Comparison of ENCODE assay signal across 23 cellular contexts in the genomic region with DNA sequence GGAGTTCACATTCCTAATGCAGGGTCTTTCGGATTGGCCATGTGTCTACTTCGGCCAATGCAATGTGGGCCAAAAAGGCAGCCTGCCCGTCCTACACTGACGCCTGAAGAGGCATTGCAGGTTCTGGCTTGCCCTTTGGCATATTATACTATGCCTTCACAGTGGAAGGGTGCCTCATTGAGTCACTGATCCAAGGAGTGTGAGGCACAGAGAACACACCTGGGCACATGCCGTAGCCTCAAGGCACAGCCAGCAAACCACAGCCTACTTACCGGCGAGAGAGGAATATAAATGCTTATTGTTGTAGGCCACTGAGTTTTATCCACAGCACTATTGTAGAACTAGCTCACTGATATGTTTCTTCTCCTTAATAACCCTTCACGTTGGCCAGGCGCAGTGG.
DNase-seq lines count a peak whose midpoint lies in the region; ATAC-seq, FAIRE-seq and TF ChIP-seq lines count a peak whose summit lies in the region.
"Had no signal": no experiment of that assay in that cellular context is flagged by ENCODE, and none has a peak within 500 bp of the region (broad histone marks: within the 10 kb centered on the region; RNA-seq: fewer than 3 reads in every experiment).

No MANE protein-coding gene starts in this region.

- in situ Hi-C loops in mammary epithelial cell (cut with MboI; ENCODE audit: low sequenced_read_pairs in 2 of 2) = no loop called here

- H4K20me1 ChIP-seq in mammary epithelial cell (ENCODE audit: insufficient read depth, low read length) = no peaks in the 10 kb centered on the region
- no peaks in the 10 kb centered on the region for H4K20me1 ChIP-seq in keratinocyte (ENCODE audit: control insufficient read depth, extremely low read depth, insufficient read depth, low read length)

- peaks cover 11% of the 10 kb centered on the region for H3K4me1 ChIP-seq in mammary epithelial cell (ENCODE audit: insufficient read depth, low read length)
- peaks cover 13% of the 10 kb centered on the region for H3K4me1 ChIP-seq in keratinocyte (ENCODE audit: control insufficient read depth, extremely low read depth, insufficient read depth, low read length)
- H3K4me1 ChIP-seq: SJSA1 had no signal

- no peak overlapping the region for H3K4me3 ChIP-seq in mammary epithelial cell (replicated peaks in 1 of 3; ENCODE audit: insufficient read depth in 1 of 3, low read depth in 2 of 3, low read length in 3 of 3)
- no peak overlapping the region for H3K4me3 ChIP-seq in keratinocyte (ENCODE audit: control insufficient read depth in 2 of 3, extremely low read depth in 1 of 3, insufficient read depth in 2 of 3, low read depth in 1 of 3, low read length in 3 of 3)
- H3K4me3 ChIP-seq: GM12878, SJSA1 had no signal

- H3K27ac ChIP-seq in mammary epithelial cell (ENCODE audit: insufficient read depth, low read depth, low read length) (peak overlapping the region; percentile 24), keratinocyte (ENCODE audit: control insufficient read depth, insufficient read depth, low read length) (no peak overlapping the region)
- H3K27ac ChIP-seq: 22Rv1, SJSA1 had no signal

- no peaks in the 10 kb centered on the region for H3K36me3 ChIP-seq in mammary epithelial cell (ENCODE audit: insufficient read depth, low read length)
- no peaks in the 10 kb centered on the region for H3K36me3 ChIP-seq in keratinocyte (ENCODE audit: control insufficient read depth in 2 of 2, extremely low read depth in 1 of 2, insufficient read depth in 2 of 2, low read length in 2 of 2)
- H3K36me3 ChIP-seq: SJSA1 had no signal

- POLR2A ChIA-PET in activated CD4-positive, alpha-beta memory T cell treated with anti-CD3 and anti-CD28 coated beads, Interleukin-2, amount 10 ng/mL, durations not matched to agents 7 days and 5 days (lab: Charles Lee) = interaction anchor here (1.8 kb wide), 1 partner anchor 15 kb away, joined by 4 read pairs; no protein-coding TSS in a partner anchor

- H3K9me3 Mint-ChIP-seq in activated CD4-positive, alpha-beta memory T cell treated with anti-CD3 and anti-CD28 coated beads, Interleukin-2, amount 10 ng/mL, durations not matched to agents 7 days and 5 days = no peaks in the 10 kb centered on the region

- intact Hi-C loops in cardiac septum (cut with DNase I) = no loop called here
- intact Hi-C loops in left ventricle myocardium superior (cut with micrococcal nuclease) = no loop called here
- intact Hi-C loops in mammary epithelial cell (cut with micrococcal nuclease) = no loop called here

- no peak for TF ChIP-seq CTCF in mammary epithelial cell (conservative IDR thresholded peaks at IDR 0.05 in 1 of 2, IDR thresholded peaks at IDR 0.05 in 1 of 2; ENCODE audit: extremely low read depth in 1 of 2, insufficient read depth in 1 of 2, low read depth in 1 of 2, low read length in 2 of 2)
- TF ChIP-seq CTCF in keratinocyte (optimal IDR thresholded peaks at IDR 0.05 in 1 of 3, IDR thresholded peaks at IDR 0.05 in 1 of 3, conservative IDR thresholded peaks at IDR 0.05 in 1 of 3; ENCODE audit: extremely low read depth in 1 of 3, insufficient read depth in 2 of 3, low read length in 3 of 3) = no peak
- TF ChIP-seq CTCF in D721Med (IDR thresholded peaks at IDR 0.05; ENCODE audit: insufficient read depth, missing control alignments) = no peak

- no peak overlapping the region for H3K4me3 Mint-ChIP-seq in activated CD4-positive, alpha-beta memory T cell treated with anti-CD3 and anti-CD28 coated beads, Interleukin-2, amount 10 ng/mL, durations not matched to agents 7 days and 5 days

- H3K4me1 Mint-ChIP-seq in activated CD4-positive, alpha-beta memory T cell treated with anti-CD3 and anti-CD28 coated beads, Interleukin-2, amount 10 ng/mL, durations not matched to agents 7 days and 5 days = peaks cover 4% of the 10 kb centered on the region

- BruUV-seq in mammary epithelial cell (replicated peaks; lab: Mats Ljungman, UMichigan) = no TSS peak

- peak; percentile 99 for FAIRE-seq in keratinocyte (lab: Jason Lieb, UNC)
- FAIRE-seq in D721Med (lab: Jason Lieb, UNC) = no peak
- FAIRE-seq: GM12878 had no signal

- peak; percentile 6 for DNase-seq in cardiac septum (ENCODE audit: low spot score)
- no peak for DNase-seq in left ventricle myocardium superior
- DNase-seq in mammary epithelial cell = peak; percentile 98
- peak; percentile 87 for DNase-seq in keratinocyte (ENCODE audit: low read depth, low spot score)
- no peak for DNase-seq in D721Med (ENCODE audit: insufficient read length, low spot score)
- no peak for DNase-seq in NCI-H510A (lab: John Stamatoyannopoulos, UW)
- DNase-seq in NCI-H1436 treated with DMSO at 0.1 percent for 48 hours (lab: John Stamatoyannopoulos, UW) = no peak
- DNase-seq in activated CD4-positive, alpha-beta memory T cell treated with anti-CD3 and anti-CD28 coated beads, Interleukin-2, amount 10 ng/mL, durations not matched to agents 7 days and 5 days = no peak
- DNase-seq: DMS53; EL; GDM1; NCI-H1092; NCI-H1417 treated with DMSO at 0.1 percent for 48 hours; NCI-H187 treated with DMSO at 0.1 percent for 48 hours; NCI-H524 treated with DMSO at 0.1 percent for 48 hours; NCI-H774; NK-92 treated with Interleukin-12 subunit alpha and Interleukin-12 subunit beta, amount 100 ng/mL, for 24 hours; PC-3; Right ventricle myocardium superior had no signal

- dilution Hi-C loops in mammary epithelial cell (cut with HindIII; ENCODE audit: low sequenced_read_pairs) (no loop called here), keratinocyte (cut with MboI; ENCODE audit: extremely low pct_ligation_motif_present, low sequenced_read_pairs) (no loop called here)

- H3K27ac Mint-ChIP-seq in activated CD4-positive, alpha-beta memory T cell treated with anti-CD3 and anti-CD28 coated beads, Interleukin-2, amount 10 ng/mL, durations not matched to agents 7 days and 5 days = no peak overlapping the region

- ATAC-seq in left ventricle myocardium superior = no peak
- ATAC-seq: GM12878, HCT116, PC-3 had no signal

- H3K79me2 ChIP-seq in mammary epithelial cell (ENCODE audit: insufficient read depth, low read length) = no peaks in the 10 kb centered on the region
- H3K79me2 ChIP-seq in keratinocyte (ENCODE audit: control insufficient read depth, insufficient read depth, low read length) = no peaks in the 10 kb centered on the region

- no peaks in the 10 kb centered on the region for H3K9me3 ChIP-seq in mammary epithelial cell (replicated peaks; ENCODE audit: insufficient read depth, low read length)
- no peaks in the 10 kb centered on the region for H3K9me3 ChIP-seq in keratinocyte (ENCODE audit: control insufficient read depth, low read depth, low read length)
- H3K9me3 ChIP-seq: SJSA1 had no signal

- H3K36me3 Mint-ChIP-seq in activated CD4-positive, alpha-beta memory T cell treated with anti-CD3 and anti-CD28 coated beads, Interleukin-2, amount 10 ng/mL, durations not matched to agents 7 days and 5 days (ENCODE audit: low read depth) = no peaks in the 10 kb centered on the region

- H2AFZ ChIP-seq in mammary epithelial cell (ENCODE audit: low read depth, low read length) = peak overlapping the region; percentile 12
- peak overlapping the region; percentile 42 for H2AFZ ChIP-seq in keratinocyte (ENCODE audit: control insufficient read depth, low read length)

- H3K9me1 ChIP-seq in keratinocyte (ENCODE audit: control insufficient read depth, extremely low read depth, insufficient read depth, low read length) = no peaks in the 10 kb centered on the region

- H3K4me2 ChIP-seq in mammary epithelial cell (ENCODE audit: insufficient read depth, low read depth, low read length) (no peak overlapping the region), keratinocyte (ENCODE audit: control insufficient read depth, extremely low read depth, insufficient read depth, low read depth, low read length) (peak overlapping the region; percentile 55)

- CTCF ChIA-PET in mammary epithelial cell (lab: Charles Lee; ENCODE audit: low non-redundant PET) = no interaction called here
- CTCF ChIA-PET in activated CD4-positive, alpha-beta memory T cell treated with anti-CD3 and anti-CD28 coated beads, Interleukin-2, amount 10 ng/mL, durations not matched to agents 7 days and 5 days (lab: Charles Lee) = interaction anchor here (1.8 kb wide), 1 partner anchor 416 kb away, joined by 5 read pairs; no protein-coding TSS in a partner anchor

- WGBS in mammary epithelial cell (ENCODE audit: low coverage, missing lambda C conversion rate) = 0% methylated on average over 6 of the region's 9 CpGs

- H3K27me3 ChIP-seq in mammary epithelial cell (ENCODE audit: insufficient read depth, low read length) (no peaks in the 10 kb centered on the region), keratinocyte (ENCODE audit: control insufficient read depth, extremely low read depth, insufficient read depth, low read length) (no peaks in the 10 kb centered on the region)
- H3K27me3 ChIP-seq: SJSA1 had no signal

- peaks cover 12% of the 10 kb centered on the region for H3K27me3 Mint-ChIP-seq in activated CD4-positive, alpha-beta memory T cell treated with anti-CD3 and anti-CD28 coated beads, Interleukin-2, amount 10 ng/mL, durations not matched to agents 7 days and 5 days

- H3K9ac ChIP-seq in mammary epithelial cell (ENCODE audit: insufficient read depth, low read length) (no peak overlapping the region), keratinocyte (ENCODE audit: control insufficient read depth, extremely low read depth, insufficient read depth, low read length) (peak overlapping the region; percentile 24)

Comparison
In these comparisons a context has a peak if more than half of its experiments do, and no peak if none do; other contexts are left out.
1. DNase-seq: peak in cardiac septum (single experiment), mammary epithelial cell (single experiment) and keratinocyte (single experiment); none in left ventricle myocardium superior (single experiment), D721Med (single experiment), NCI-H510A (single experiment), NCI-H1436 treated with DMSO at 0.1 percent for 48 hours (single experiment) and activated CD4-positive, alpha-beta memory T cell treated with anti-CD3 and anti-CD28 coated beads, Interleukin-2, amount 10 ng/mL, durations not matched to agents 7 days and 5 days (single experiment).